8 cellular contexts compared by ENCODE assay signal in genomic region chr4:74158561-74159396, GRCh38. TPM values are rescaled to one million over a fixed set of nuclear protein-coding genes. Genes with fewer than 3 reads are reported as not detected.
DNase-seq lines count a peak whose midpoint lies in the region; ATAC-seq, FAIRE-seq and TF ChIP-seq lines count a peak whose summit lies in the region.

No MANE protein-coding gene starts in this region.

- no peak for ATAC-seq in T-cell (replicated peaks in 1 of 4)
- ATAC-seq in sciatic nerve = no peak

- in situ Hi-C loops in ACHN (cut with HindIII; ENCODE audit: low pct_ligation_motif_present, low pct_unique_long_range_greater_than_20kb, low sequenced_read_pairs) = no loop called here

- peaks cover 16% of the 10 kb centered on the region for H3K36me3 Mint-ChIP-seq in T-cell

- DNase-seq in ACHN = peak; percentile 15
- no peak for DNase-seq in GM12891 (ENCODE audit: insufficient read length, low spot score)
- DNase-seq in T-cell = no peak
- DNase-seq in fibroblast of pulmonary artery (ENCODE audit: low read depth) = peak; percentile 61
- peak; percentile 48 for DNase-seq in pons (ENCODE audit: low spot score)
- DNase-seq in NOMO-1 treated with DMSO at 0.1 percent for 48 hours (lab: John Stamatoyannopoulos, UW; ENCODE audit: unreplicated experiment) = no peak
- DNase-seq in sciatic nerve (ENCODE audit: low spot score) = no peak
- DNase-seq in NCI-H774 (lab: John Stamatoyannopoulos, UW) = no peak

- H3K27ac Mint-ChIP-seq in T-cell = peak overlapping the region; percentile 36 to 90

- no peak for TF ChIP-seq POLR2A in GM12891 (IDR thresholded peaks at IDR 0.05; ENCODE audit: low read depth, low read length)

- CTCF ChIA-PET in T-cell (lab: Charles Lee) = no interaction called here

- POLR2A ChIA-PET in T-cell (lab: Charles Lee) = no interaction called here

- no peak for TF ChIP-seq CTCF in fibroblast of pulmonary artery (IDR thresholded peaks at IDR 0.05; ENCODE audit: low read length, missing control alignments)

- FAIRE-seq in GM12891 (lab: Jason Lieb, UNC) = peak; percentile 23

- H3K9me3 Mint-ChIP-seq in T-cell = no peaks in the 10 kb centered on the region

- H3K27me3 Mint-ChIP-seq in T-cell = no peaks in the 10 kb centered on the region

- peak overlapping the region; percentile 87 to 89 (median 89) for H3K4me3 Mint-ChIP-seq in T-cell

- peak overlapping the region; percentile 74 for H3K4me3 ChIP-seq in fibroblast of pulmonary artery (replicated peaks; ENCODE audit: low read depth, low read length)

- intact Hi-C loops in sciatic nerve (cut with DNase I) = no loop called here

- H3K4me1 Mint-ChIP-seq in T-cell = peaks cover 14 to 29% (median 27%) of the 10 kb centered on the region in 3 donors

TF ChIP-seq in GM12891, 5 proteins besides CTCF, POLR2A, EP300 and RAD21:
- TF ChIP-seq POU2F2 (IDR thresholded peaks at IDR 0.05; ENCODE audit: low read depth, low read length) (no peak), TAF1 (IDR thresholded peaks at IDR 0.05; ENCODE audit: low read depth, low read length) (no peak), POLR2AphosphoS5 (IDR thresholded peaks at IDR 0.05; ENCODE audit: low read depth, low read length) (no peak), SPI1 (IDR thresholded peaks at IDR 0.05; ENCODE audit: low read depth, low read length) (no peak), PAX5 (IDR thresholded peaks at IDR 0.05; ENCODE audit: insufficient read depth, low read length, severe bottlenecking) (no peak)

RNA-seq across cellular contexts. Expression of gene MTHFD2L, which starts 0.9 kb away (rescaled TPM):
- polyA plus RNA-seq in GM12891 (2012; ENCODE audit: low read depth, missing spikeins) = 8.0 TPM
- total RNA-seq in T-cell (1 to 10 TPM; 7.2 to 9.8 (median 7.9) TPM), sciatic nerve (18.4 TPM)

RNA-seq across cellular contexts. Expression of gene CXCL2, which starts 59.8 kb away (rescaled TPM):
- polyA plus RNA-seq in GM12891 (2012; ENCODE audit: low read depth, missing spikeins) = not detected
- total RNA-seq in T-cell (under 1 TPM; 0.20 to 0.60 (median 0.30) TPM), sciatic nerve (26.4 TPM)

Comparison
In these comparisons a context has a peak if more than half of its experiments do, and no peak if none do; other contexts are left out.
1. DNase-seq: peak in ACHN (single experiment), fibroblast of pulmonary artery (single experiment) and pons (single experiment); none in GM12891 (single experiment), T-cell (0 of 34), NOMO-1 treated with DMSO at 0.1 percent for 48 hours (single experiment), sciatic nerve (single experiment) and NCI-H774 (single experiment).
2. RNA of gene CXCL2, which starts 59.8 kb away (total RNA-seq): 26.4 TPM in sciatic nerve (single experiment); 0.20 to 0.60 TPM in T-cell; every median in the first group is over 10 times any median in the second.